In the genomic region with DNA sequence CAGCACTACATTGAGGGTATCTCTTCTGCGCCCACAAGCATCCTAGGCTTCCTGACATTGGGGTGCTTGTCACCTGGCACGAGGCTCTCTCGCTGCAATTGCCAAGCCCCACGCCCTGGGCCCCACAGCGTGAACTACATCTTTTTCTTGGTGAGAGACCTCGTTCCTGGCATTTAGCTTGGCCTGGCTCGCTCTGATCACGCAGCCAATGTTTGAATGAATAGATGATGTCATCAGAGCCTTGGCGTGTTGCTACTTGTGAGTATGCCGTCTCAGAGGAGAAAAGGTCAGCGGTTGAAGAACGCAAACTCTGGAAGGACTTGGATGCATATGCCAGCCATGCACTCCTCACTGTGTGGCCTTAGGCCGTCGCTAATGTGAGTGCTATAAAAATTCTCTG, we compare ENCODE assay signal across 16 cellular contexts.
DNase-seq lines count a peak whose midpoint lies in the region; ATAC-seq and TF ChIP-seq lines count a peak whose summit lies in the region.
"Had no signal": no experiment of that assay in that cellular context is flagged by ENCODE, and none has a peak within 500 bp of the region (broad histone marks: within the 10 kb centered on the region; RNA-seq: fewer than 3 reads in every experiment).

No MANE protein-coding gene starts in this region.

- H3K9me3 ChIP-seq in RWPE2 (ENCODE audit: severe bottlenecking) (no peaks in the 10 kb centered on the region), right cardiac atrium (ENCODE audit: control insufficient read depth, low read length) (no peaks in the 10 kb centered on the region), SJCRH30 (replicated peaks) (no peaks in the 10 kb centered on the region)
- H3K9me3 ChIP-seq: Caco-2 had no signal

- H3K36me3 ChIP-seq in RWPE2 (ENCODE audit: low read depth) (no peaks in the 10 kb centered on the region), SJCRH30 (no peaks in the 10 kb centered on the region)

- H3K4me1 ChIP-seq in RWPE2 (ENCODE audit: insufficient read depth, poor library complexity, severe bottlenecking) (no peaks in the 10 kb centered on the region), right cardiac atrium (ENCODE audit: control insufficient read depth, insufficient read depth, low read length) (peaks cover 6% of the 10 kb centered on the region), SJCRH30 (no peaks in the 10 kb centered on the region; the same call in 1 of the 2 replicates)
- H3K4me1 ChIP-seq: A549, Caco-2 had no signal

- intact Hi-C loops in right cardiac atrium (cut with DNase I), result no loop called here

- DNase-seq in AG10803 (ENCODE audit: low read depth) (peak; percentile 67), RWPE2 (ENCODE audit: low spot score) (no peak), right cardiac atrium (peak; percentile 60 to 74 (median 65)), SJCRH30 (no peak), GM13977 (ENCODE audit: low spot score) (no peak)
- DNase-seq: Caco-2; HCEC 1CT; NCI-H1092; NCI-H1694; NCI-H69; NK-92 treated with Interleukin-12 subunit alpha and Interleukin-12 subunit beta, amount 100 ng/mL, for 24 hours; PC-3 had no signal

- WGBS in right cardiac atrium, result 70% methylated on average over 14 of the region's 14 CpGs

- H3K27ac ChIP-seq in RWPE2 (ENCODE audit: poor library complexity, severe bottlenecking), result no peak overlapping the region
- H3K27ac ChIP-seq in right cardiac atrium (ENCODE audit: low read length), result no peak overlapping the region
- no peak overlapping the region for H3K27ac ChIP-seq in SJCRH30
- H3K27ac ChIP-seq: A549 had no signal

- 0 out of 3 replicates have a peak, but pooled peaks have one; percentile 29 for ATAC-seq in RWPE2 (ENCODE audit: low read depth)
- ATAC-seq in esophagus mucosa, result peak; percentile 71
- peak; percentile 78 to 79 for ATAC-seq in right cardiac atrium
- ATAC-seq in HG03045 (IDR thresholded peaks at IDR 0.05; ENCODE audit: unreplicated experiment), result no peak
- ATAC-seq in HG03354 (IDR thresholded peaks at IDR 0.05; ENCODE audit: poor library complexity, severe bottlenecking, unreplicated experiment), result no peak
- ATAC-seq: A549, PC-3 had no signal

- H3K4me3 ChIP-seq in AG10803 (ENCODE audit: low read length), result no peak overlapping the region
- H3K4me3 ChIP-seq in RWPE2 (ENCODE audit: severe bottlenecking), result no peak overlapping the region
- H3K4me3 ChIP-seq in right cardiac atrium (ENCODE audit: low read length), result no peak overlapping the region
- no peak overlapping the region for H3K4me3 ChIP-seq in SJCRH30
- H3K4me3 ChIP-seq: A549 had no signal

- TF ChIP-seq CTCF in AG10803 (conservative IDR thresholded peaks at IDR 0.05; ENCODE audit: low read length), result no peak
- TF ChIP-seq CTCF in RWPE2 (IDR thresholded peaks at IDR 0.05; ENCODE audit: poor library complexity, severe bottlenecking), result no peak
- TF ChIP-seq CTCF in GM13977 (IDR thresholded peaks at IDR 0.05; ENCODE audit: extremely low read depth, insufficient read depth, missing control alignments), result no peak

- in situ Hi-C loops in GM13977 (cut with MboI; ENCODE audit: low pct_unique_long_range_greater_than_20kb, low sequenced_read_pairs, unreplicated experiment), result no loop called here

- H3K27me3 ChIP-seq in RWPE2 (ENCODE audit: insufficient read depth, poor library complexity, severe bottlenecking) (no peaks in the 10 kb centered on the region), right cardiac atrium (ENCODE audit: control insufficient read depth, insufficient read depth) (no peaks in the 10 kb centered on the region), SJCRH30 (no peaks in the 10 kb centered on the region)

Comparison
In these comparisons a context has a peak if more than half of its experiments do, and no peak if none do; other contexts are left out.
1. DNase-seq: peak in AG10803 (single experiment) and right cardiac atrium (3 of 3); none in RWPE2 (single experiment), SJCRH30 (0 of 2) and GM13977 (single experiment).
2. ATAC-seq: peak in RWPE2 (single experiment), esophagus mucosa (single experiment) and right cardiac atrium (2 of 2); none in HG03045 (single experiment) and HG03354 (single experiment).